ENCODE assay signal across 32 cellular contexts in the genomic region with DNA sequence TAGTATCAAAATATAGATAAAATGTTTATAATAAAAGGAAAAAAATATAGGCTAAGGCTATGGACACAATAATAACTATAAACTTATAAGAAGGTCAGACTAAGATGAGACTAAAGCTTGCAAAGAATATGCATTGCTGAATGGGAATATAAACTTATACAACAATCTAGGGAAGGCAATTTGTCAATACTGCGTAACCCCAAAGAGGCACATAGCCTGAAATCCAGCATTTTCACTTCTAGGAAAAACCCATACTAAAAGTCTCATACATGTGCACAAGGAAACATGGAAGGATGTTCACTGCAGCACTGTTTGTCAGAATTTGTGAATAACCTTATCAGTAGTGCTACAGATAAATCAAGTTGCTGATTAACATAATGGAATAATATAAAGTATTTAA.
"Had no signal": no experiment of that assay in that cellular context is flagged by ENCODE, and none has a peak within 500 bp of the region (broad histone marks: within the 10 kb centered on the region; RNA-seq: fewer than 3 reads in every experiment).

No MANE protein-coding gene starts in this region.

- FAIRE-seq: astrocyte, kidney, pancreas had no signal

- H3K4me1 ChIP-seq: esophagus muscularis mucosa, prostate gland, stomach, suprapubic skin, tibial artery had no signal

- H3K4me2 ChIP-seq: smooth muscle cell had no signal

- H3K27ac ChIP-seq: brain microvascular endothelial cell, esophagus muscularis mucosa, pancreas, prostate gland, stomach, suprapubic skin, tibial artery had no signal

- H3K4me3 ChIP-seq: esophagus muscularis mucosa, pancreas, prostate gland, smooth muscle cell, stomach, suprapubic skin, tibial artery had no signal

- H3K27me3 ChIP-seq: brain microvascular endothelial cell, esophagus muscularis mucosa, pancreas, stomach, suprapubic skin, tibial artery had no signal

- H3K36me3 ChIP-seq: pancreas, prostate gland had no signal

- DNase-seq: activated CD4-positive, alpha-beta T cell treated with anti-CD3 and anti-CD28 coated beads for 36 hours; activated CD4-positive, alpha-beta T cell treated with anti-CD3 and anti-CD28 coated beads, Interleukin-2, amount 50 U/mL, for 4 hours; activated CD4-positive, CD25-positive, alpha-beta regulatory T cell; activated naive CD4-positive, alpha-beta T cell; activated T-cell treated with anti-CD3 and anti-CD28 coated beads for 4 hours; activated T-cell treated with anti-CD3 and anti-CD28 coated beads, Interleukin-2, amount 50 U/mL, for 72 hours; brain microvascular endothelial cell; central memory CD4-positive, alpha-beta T cell; endodermal cell; foreskin fibroblast; head of caudate nucleus; hypothalamus; immature natural killer cell; kidney; left colon; midbrain; naive thymus-derived CD4-positive, alpha-beta T cell; nucleus accumbens; pancreas; stimulated activated CD4-positive, alpha-beta T cell treated with anti-CD3 and anti-CD28 coated beads, Interleukin-1b, Interleukin-23, amount 100 ng/mL, for 48 hours; stimulated activated CD4-positive, alpha-beta T cell treated with anti-CD3 and anti-CD28 coated beads, Interleukin-4, amount 100 ng/mL, for 4 hours; stimulated activated CD8-positive, alpha-beta memory T cell treated with anti-CD3 and anti-CD28 coated beads, Interleukin-4, amount 100 ng/mL, for 48 hours; stomach; T-helper 2 cell; tibial artery had no signal

- ATAC-seq: activated CD4-positive, alpha-beta T cell treated with anti-CD3 and anti-CD28 coated beads for 36 hours; activated naive CD4-positive, alpha-beta T cell treated with anti-CD3 and anti-CD28 coated beads, Interleukin-2, amount 50 U/mL, for 72 hours; activated T-cell treated with anti-CD3 and anti-CD28 coated beads, Interleukin-2, amount 50 U/mL, for 72 hours; left colon; naive thymus-derived CD4-positive, alpha-beta T cell; pancreas; stimulated activated memory B cell treated with anti-CD40 and anti-IgM and Interleukin-4, amounts not matched to agents 10 μg/mL and 1 μg/mL and 100 μg/mL, for 72 hours had no signal

- H3K9me3 ChIP-seq: esophagus muscularis mucosa, pancreas, prostate gland, stomach, suprapubic skin, tibial artery had no signal
